In genomic region chr19:2362039-2362969, GRCh38 we compare ENCODE assay signal across 1 cellular context.
TF ChIP-seq lines count a peak whose summit lies in the region.

No MANE protein-coding gene starts in this region.

TF ChIP-seq in K562, 482 proteins besides CTCF, POLR2A, EP300 and RAD21 (continued from another document and continues in another):
- TF ChIP-seq ZNF75A (CRISPR knock-in tag; IDR thresholded peaks at IDR 0.05): no peak
- TF ChIP-seq CTCFL (IDR thresholded peaks at IDR 0.05; ENCODE audit: borderline replicate concordance, insufficient read depth, low read depth, low read length, poor library complexity, severe bottlenecking): no peak
- TF ChIP-seq LARP7 (IDR thresholded peaks at IDR 0.05): peak; percentile 34; the same call in 1 of the 2 replicates
- no peak for TF ChIP-seq CREB1 (IDR thresholded peaks at IDR 0.05)
- TF ChIP-seq CREB1 (CRISPR knock-in tag; IDR thresholded peaks at IDR 0.05): 0 out of 2 replicates have a peak, but pooled peaks have one; percentile 22
- TF ChIP-seq SETDB1 (IDR thresholded peaks at IDR 0.05; ENCODE audit: low read length): no peak
- no peak for TF ChIP-seq BDP1 (IDR thresholded peaks at IDR 0.05; ENCODE audit: insufficient read depth, insufficient read length)
- TF ChIP-seq IRF1 (CRISPR knock-in tag; IDR thresholded peaks at IDR 0.05; ENCODE audit: borderline replicate concordance): no peak
- TF ChIP-seq ZNF764 (CRISPR knock-in tag; IDR thresholded peaks at IDR 0.05; ENCODE audit: low read depth): no peak
- TF ChIP-seq HDAC6 (IDR thresholded peaks at IDR 0.05; ENCODE audit: low read depth, low read length): peak; percentile 2; the same call in 1 of the 2 replicates
- TF ChIP-seq ID3 (CRISPR knock-in tag; IDR thresholded peaks at IDR 0.05): no peak
- TF ChIP-seq ID3 (tag; IDR thresholded peaks at IDR 0.05): no peak
- TF ChIP-seq BACH1 (tag; IDR thresholded peaks at IDR 0.05): no peak
- no peak for TF ChIP-seq ZFP1 (CRISPR knock-in tag; IDR thresholded peaks at IDR 0.05)
- TF ChIP-seq SMARCA4 (IDR thresholded peaks at IDR 0.05): no peak; the same call in 1 of the 2 replicates
- no peak for TF ChIP-seq MCM2 (IDR thresholded peaks at IDR 0.05; ENCODE audit: low read depth)
- TF ChIP-seq ZNF695 (CRISPR knock-in tag; IDR thresholded peaks at IDR 0.05): no peak
- no peak for TF ChIP-seq HNRNPL (IDR thresholded peaks at IDR 0.05; ENCODE audit: low read depth, low read length)
- TF ChIP-seq ZNF184 (CRISPR knock-in tag; IDR thresholded peaks at IDR 0.05): no peak
- no peak for TF ChIP-seq SNAPC5 (CRISPR knock-in tag; IDR thresholded peaks at IDR 0.05)
- TF ChIP-seq ATF2 (CRISPR knock-in tag; IDR thresholded peaks at IDR 0.05): no peak
- no peak for TF ChIP-seq ZNF274 (IDR thresholded peaks at IDR 0.05; ENCODE audit: borderline replicate concordance, low read depth, low read length)
- TF ChIP-seq SMAD3 (CRISPR knock-in tag; conservative IDR thresholded peaks at IDR 0.05): no peak
- TF ChIP-seq IRF9 (tag; IDR thresholded peaks at IDR 0.05): 0 out of 2 replicates have a peak, but pooled peaks have one; percentile 31
- 0 out of 2 replicates have a peak, but pooled peaks have one; percentile 27 for TF ChIP-seq DPF2 (IDR thresholded peaks at IDR 0.05)
- no peak for TF ChIP-seq SIRT6 (IDR thresholded peaks at IDR 0.05; ENCODE audit: low read depth, low read length)
- no peak for TF ChIP-seq NFXL1 (CRISPR knock-in tag; IDR thresholded peaks at IDR 0.05)
- TF ChIP-seq MTF1 (CRISPR knock-in tag; IDR thresholded peaks at IDR 0.05; ENCODE audit: borderline replicate concordance): no peak
- no peak for TF ChIP-seq ARID4B (CRISPR knock-in tag; IDR thresholded peaks at IDR 0.05)
- no peak for TF ChIP-seq ZC3H11A (IDR thresholded peaks at IDR 0.05; ENCODE audit: low read depth, low read length)
- no peak for TF ChIP-seq RFX1 (IDR thresholded peaks at IDR 0.05)
- TF ChIP-seq SMARCA5 (IDR thresholded peaks at IDR 0.05): 0 out of 2 replicates have a peak, but pooled peaks have one; percentile 46
- TF ChIP-seq HINFP (tag; conservative IDR thresholded peaks at IDR 0.05; ENCODE audit: low read depth): no peak
- TF ChIP-seq PML (IDR thresholded peaks at IDR 0.05; ENCODE audit: low read length): no peak
- TF ChIP-seq ZNF311 (CRISPR knock-in tag; IDR thresholded peaks at IDR 0.05): no peak
- no peak for TF ChIP-seq PHF8 (IDR thresholded peaks at IDR 0.05; ENCODE audit: borderline replicate concordance, low read length)
- TF ChIP-seq ZFP91 (CRISPR knock-in tag; IDR thresholded peaks at IDR 0.05): no peak; the same call in 1 of the 2 replicates
- no peak for TF ChIP-seq ARID3B (CRISPR knock-in tag; IDR thresholded peaks at IDR 0.05; ENCODE audit: borderline replicate concordance)
- no peak for TF ChIP-seq NUFIP1 (IDR thresholded peaks at IDR 0.05; ENCODE audit: partially characterized antibody)
- no peak for TF ChIP-seq PHTF2 (CRISPR knock-in tag; IDR thresholded peaks at IDR 0.05)
- TF ChIP-seq CHD2 (IDR thresholded peaks at IDR 0.05; ENCODE audit: low read depth, low read length): no peak
- no peak for TF ChIP-seq SAP30 (IDR thresholded peaks at IDR 0.05; ENCODE audit: borderline replicate concordance, insufficient read depth, low read depth, low read length, poor library complexity, severe bottlenecking)
- TF ChIP-seq TCF15 (CRISPR knock-in tag; IDR thresholded peaks at IDR 0.05): no peak
- TF ChIP-seq ZNF282 (CRISPR knock-in tag; IDR thresholded peaks at IDR 0.05): no peak
- TF ChIP-seq MCM5 (IDR thresholded peaks at IDR 0.05; ENCODE audit: low read depth): no peak
- TF ChIP-seq ZNF124 (CRISPR knock-in tag; IDR thresholded peaks at IDR 0.05): no peak
- no peak for TF ChIP-seq NEUROD1 (IDR thresholded peaks at IDR 0.05; ENCODE audit: borderline replicate concordance, low read depth, low read length, partially characterized antibody)
